In the genomic region with DNA sequence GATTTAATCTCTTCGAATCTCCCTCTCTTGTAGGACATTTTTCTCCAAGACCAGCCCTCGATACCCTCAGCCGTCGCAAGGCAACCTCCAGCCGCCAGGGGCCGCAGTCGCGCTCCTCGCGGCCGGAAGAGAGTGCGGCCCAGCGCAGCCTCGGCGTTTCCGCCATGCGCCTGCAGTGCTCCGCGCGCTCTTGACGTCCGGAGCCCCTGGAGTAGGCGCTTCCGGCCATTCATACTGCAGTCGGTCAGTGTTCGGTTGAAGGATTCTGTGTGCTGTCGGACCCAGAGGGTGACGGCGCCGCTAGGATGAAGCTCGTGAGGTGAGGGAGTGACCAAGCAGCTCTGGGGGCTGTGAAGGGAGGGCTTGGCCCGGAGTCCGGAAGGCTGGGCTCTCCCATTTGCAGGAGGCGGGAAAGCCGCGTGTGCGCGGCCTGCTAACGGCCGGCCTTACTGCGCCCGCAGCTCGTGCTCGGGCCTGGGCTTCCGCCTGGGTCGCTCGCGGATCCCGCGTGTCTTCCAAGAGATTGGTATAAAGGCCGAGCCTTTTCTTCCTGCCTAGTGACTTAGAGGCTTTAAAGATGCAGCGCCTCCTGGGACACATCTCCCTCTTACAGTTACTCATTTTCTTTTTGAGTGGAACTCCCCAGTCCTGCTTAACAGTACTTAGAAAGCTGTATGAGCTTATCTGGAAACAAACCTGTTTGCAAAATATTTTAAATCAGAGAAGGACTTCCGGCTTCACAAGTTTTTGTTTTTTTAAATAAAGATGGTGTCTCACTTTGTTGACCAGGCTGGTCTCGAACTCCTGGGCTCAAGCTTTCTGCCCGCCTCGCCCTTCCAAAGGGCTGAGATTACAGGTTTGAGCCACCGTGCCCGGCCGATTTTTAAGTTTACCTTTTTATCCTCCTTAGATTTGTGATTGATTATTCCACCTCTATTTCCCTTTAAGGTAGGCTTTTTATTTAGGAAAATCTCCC, we compare ENCODE assay signal across 8 cellular contexts. TPM values are rescaled to one million over a fixed set of nuclear protein-coding genes. Genes with fewer than 3 reads are reported as not detected.
DNase-seq lines count a peak whose midpoint lies in the region; ATAC-seq, FAIRE-seq and TF ChIP-seq lines count a peak whose summit lies in the region.

A gene (plus strand): TSS at position 190 of the 976 bp plus-strand sequence. CDS start 116 bp downstream, at position 306.

- 0 out of 4 replicates have a peak, but pooled peaks of 1 of the 2 experiments have one; percentile 53 for TF ChIP-seq EP300 in HepG2 (IDR thresholded peaks at IDR 0.05; ENCODE audit: low read depth in 2 of 2, low read length in 2 of 2)
- TF ChIP-seq EP300 in HepG2 (CRISPR knock-in tag; IDR thresholded peaks at IDR 0.05; ENCODE audit: borderline replicate concordance) = peak; percentile 57

- H3K9me3 Mint-ChIP-seq in CD4-positive, CD25-positive, alpha-beta regulatory T cell = no peaks in the 10 kb centered on the region

- POLR2A ChIA-PET in HepG2 (lab: Yijun Ruan, JAX) = interaction anchor here (0.7 to 4.6 kb wide), 8 partner anchors 9 to 503 kb away, joined by 3 to 57 read pairs (median 4); a partner anchor contains a TSS

- under 1% methylated on average over 12 of the region's 59 CpGs for WGBS in HepG2 (ENCODE audit: low lambda C conversion rate)

- peak within 1 kb of the TSS; percentile 98 to 99 (median 98) for H3K27ac Mint-ChIP-seq in CD4-positive, CD25-positive, alpha-beta regulatory T cell

- no peaks in the 10 kb centered on the region for H3K27me3 Mint-ChIP-seq in CD4-positive, CD25-positive, alpha-beta regulatory T cell

- peak within 1 kb of the TSS; percentile 96 for H3K4me3 ChIP-seq in CD4-positive, CD25-positive, alpha-beta regulatory T cell (ENCODE audit: low read depth, low read length)
- H3K4me3 ChIP-seq in HepG2 (replicated peaks in 1 of 3; ENCODE audit: insufficient read depth in 1 of 3, low read depth in 2 of 3, low read length in 3 of 3) = peak within 1 kb of the TSS; percentile 67 to 84 (median 81)

- peak; percentile 100 for ATAC-seq in CD4-positive, CD25-positive, alpha-beta regulatory T cell (ENCODE audit: low read depth in 2 of 2)
- ATAC-seq in GM19372 (IDR thresholded peaks at IDR 0.05; ENCODE audit: low read depth, unreplicated experiment) = peak; percentile 99
- ATAC-seq in HG03558 (IDR thresholded peaks at IDR 0.05; ENCODE audit: extremely low read depth, unreplicated experiment) = peak; percentile 91
- peak; percentile 99 for ATAC-seq in HepG2

- H3K79me2 ChIP-seq in HepG2 (ENCODE audit: insufficient read depth, low read length) = peaks cover 49% of the 10 kb centered on the region

- peaks cover 8% of the 10 kb centered on the region for H4K20me1 ChIP-seq in HepG2 (ENCODE audit: insufficient read depth, low read length)

- CTCF ChIA-PET in HepG2 (lab: Yijun Ruan, JAX; ENCODE audit: low intra/inter-chr PET ratio, low total read pairs) = interaction anchor here (1.7 kb wide), 1 partner anchor 12 kb away, joined by 12 read pairs; a partner anchor contains a TSS

- peak; percentile 77 to 95 (median 85) for DNase-seq in CD4-positive, CD25-positive, alpha-beta regulatory T cell
- DNase-seq in NCI-H748 (lab: John Stamatoyannopoulos, UW; ENCODE audit: unreplicated experiment) (peak; percentile 96), dermis blood vessel endothelial cell (peak; percentile 96), HepG2 (ENCODE audit: low spot score) (peak; percentile 86)
- DNase-seq in activated CD4-positive, alpha-beta T cell treated with anti-CD3 and anti-CD28 coated beads, Interleukin-2, amount 50 U/mL, for 24 hours (ENCODE audit: low read depth in 1 of 2, low spot score in 1 of 2) = peak; percentile 79 to 83
- DNase-seq in stimulated activated CD4-positive, alpha-beta T cell treated with anti-CD3 and anti-CD28 coated beads, Interleukin-4, amount 100 ng/mL, for 1 hour = peak; percentile 89

- intact Hi-C loops in HepG2 (cut with micrococcal nuclease; ENCODE audit: unreplicated experiment) = loop anchor here (5.0 kb wide), 2 partner anchors 90 to 130 kb away; a partner anchor contains a TSS

- in situ Hi-C loops in HepG2 (cut with HindIII; ENCODE audit: extremely low pct_ligation_motif_present, low pct_unique_long_range_greater_than_20kb) = no loop called here

- peaks cover 4% of the 10 kb centered on the region for H3K36me3 ChIP-seq in CD4-positive, CD25-positive, alpha-beta regulatory T cell (ENCODE audit: control insufficient read depth, insufficient read depth, low read length)
- H3K36me3 ChIP-seq in HepG2 (replicated peaks in 1 of 2; ENCODE audit: control insufficient read depth in 1 of 2, insufficient read depth in 2 of 2, low read length in 2 of 2) = peaks cover 0 to 11% of the 10 kb centered on the region in 2 experiments; a peak in 2 of 5 replicates

- peak within 1 kb of the TSS; percentile 94 for H3K9ac ChIP-seq in HepG2 (ENCODE audit: insufficient read depth, low read depth, low read length)

- TSS peak; percentile 84 for BruUV-seq in HepG2 (replicated peaks; lab: Mats Ljungman, UMichigan)

- peaks cover 26% of the 10 kb centered on the region for H3K4me1 ChIP-seq in CD4-positive, CD25-positive, alpha-beta regulatory T cell (ENCODE audit: control insufficient read depth, insufficient read depth, low read length, poor library complexity, severe bottlenecking)
- H3K4me1 ChIP-seq in HepG2 (ENCODE audit: insufficient read depth, low read length) = peaks cover 32% of the 10 kb centered on the region

- H3K9me3 ChIP-seq in CD4-positive, CD25-positive, alpha-beta regulatory T cell (ENCODE audit: control insufficient read depth in 2 of 2, low read length in 2 of 2) = no peaks in the 10 kb centered on the region
- H3K9me3 ChIP-seq in HepG2 (ENCODE audit: low read length) = no peaks in the 10 kb centered on the region

- peaks cover 2% of the 10 kb centered on the region for H3K27me3 ChIP-seq in CD4-positive, CD25-positive, alpha-beta regulatory T cell (ENCODE audit: control insufficient read depth, insufficient read depth, low read length)
- no peaks in the 10 kb centered on the region; a peak in 1 of 5 replicates for H3K27me3 ChIP-seq in HepG2 (ENCODE audit: control insufficient read depth in 1 of 2, insufficient read depth in 2 of 2, low read length in 2 of 2)

- peaks cover 9% of the 10 kb centered on the region for H3K36me3 Mint-ChIP-seq in CD4-positive, CD25-positive, alpha-beta regulatory T cell

- peak within 1 kb of the TSS; percentile 90 for H2AFZ ChIP-seq in HepG2 (ENCODE audit: low read length)

- TF ChIP-seq CTCF in HepG2 (CRISPR knock-in tag; IDR thresholded peaks at IDR 0.05) = peak; percentile 99

- peaks cover 12 to 51% (median 32%) of the 10 kb centered on the region in 4 donors for H3K4me1 Mint-ChIP-seq in CD4-positive, CD25-positive, alpha-beta regulatory T cell

- peak within 1 kb of the TSS; percentile 77 for H3K4me2 ChIP-seq in HepG2 (ENCODE audit: low read depth, low read length)

- TF ChIP-seq RAD21 in HepG2 (CRISPR knock-in tag; IDR thresholded peaks at IDR 0.05) = peak; percentile 64

- peak within 1 kb of the TSS; percentile 97 to 99 (median 99) for H3K4me3 Mint-ChIP-seq in CD4-positive, CD25-positive, alpha-beta regulatory T cell

- TF ChIP-seq POLR2A in HepG2 (IDR thresholded peaks at IDR 0.05; ENCODE audit: insufficient read depth in 1 of 2, low read depth in 2 of 2, low read length in 2 of 2) = peak; percentile 89 to 90

- FAIRE-seq in HepG2 (lab: Jason Lieb, UNC) = peak; percentile 56

- peak within 1 kb of the TSS; percentile 93 for H3K27ac ChIP-seq in CD4-positive, CD25-positive, alpha-beta regulatory T cell (ENCODE audit: insufficient read depth, low read length, poor library complexity, severe bottlenecking)
- peak within 1 kb of the TSS; percentile 93 for H3K27ac ChIP-seq in HepG2 (ENCODE audit: extremely low read length, insufficient read depth, low read length)

TF ChIP-seq in HepG2, 621 proteins besides CTCF, POLR2A, EP300 and RAD21 (continues in another document):
- peak; percentile 23; the same call in 1 of the 2 replicates for TF ChIP-seq SMC3 (IDR thresholded peaks at IDR 0.05; ENCODE audit: low read length)
- no peak for TF ChIP-seq PRPF4 (IDR thresholded peaks at IDR 0.05; ENCODE audit: low read depth, low read length, poor library complexity, severe bottlenecking)
- TF ChIP-seq IKZF1 (IDR thresholded peaks at IDR 0.05) = no peak

RNA-seq across cellular contexts. Expression of the gene that starts here (rescaled TPM):
- total RNA-seq in CD4-positive, CD25-positive, alpha-beta regulatory T cell = 31.4 TPM
- polyA plus RNA-seq in CD4-positive, CD25-positive, alpha-beta regulatory T cell = 100 to 1,000 TPM in 1 of 4 donors, 10 to 100 TPM in 3; 87.7 to 109 (median 92.7) TPM
- total RNA-seq in dermis blood vessel endothelial cell (13.6 and 24.2 TPM in 2 replicates), HepG2 (2016; rRNA removed; fragmentation: Illumina TruSeq; extraction: Trizol) (275 and 478 TPM in 2 replicates)
- 75.0 and 77.2 TPM in 2 replicates for total RNA-seq in HepG2 (2016; cell fraction: cytosol; rRNA removed; fragmentation: Illumina TruSeq; extraction: Trizol; ENCODE audit: low read depth)
- total RNA-seq in HepG2 (2016; cell fraction: insoluble cytoplasmic fraction; rRNA removed; fragmentation: Illumina TruSeq; extraction: Trizol) = 293 and 452 TPM in 2 replicates
- 98.7 and 110 TPM in 2 replicates for total RNA-seq in HepG2 (2016; cell fraction: membrane; rRNA removed; fragmentation: Illumina TruSeq; extraction: Trizol)
- total RNA-seq in HepG2 (2016; cell fraction: nucleus; rRNA removed; fragmentation: Illumina TruSeq; extraction: Trizol) = 70.8 and 90.9 TPM in 2 replicates
- polyA plus RNA-seq in HepG2 (2011; rRNA removed) = 17.4 and 22.7 TPM in 2 replicates
- 24.5 and 28.2 TPM in 2 replicates for polyA plus RNA-seq in HepG2 (2011; cell fraction: cytosol; rRNA removed)
- polyA plus RNA-seq in HepG2 (2011; cell fraction: nucleus; rRNA removed) = 3.1 and 5.0 TPM in 2 replicates
- polyA plus RNA-seq in HepG2 (2012) = 41.5 and 106 TPM in 2 replicates
- 98.5 and 112 TPM in 2 replicates for polyA plus RNA-seq in HepG2 (2016; cell fraction: cytosol; fragmentation: Illumina TruSeq; extraction: Trizol; ENCODE audit: low read depth)
- polyA plus RNA-seq in HepG2 (2016; cell fraction: insoluble cytoplasmic fraction; fragmentation: Illumina TruSeq; extraction: Trizol; ENCODE audit: low read depth) = 533 and 571 TPM in 2 replicates
- 113 and 128 TPM in 2 replicates for polyA plus RNA-seq in HepG2 (2016; cell fraction: membrane; fragmentation: Illumina TruSeq; extraction: Trizol; ENCODE audit: low read depth)
- 170 and 177 TPM in 2 replicates for polyA plus RNA-seq in HepG2 (2016; cell fraction: nucleus; fragmentation: Illumina TruSeq; extraction: Trizol; ENCODE audit: insufficient read depth, low read depth)
- polyA minus RNA-seq in HepG2 (2011; rRNA and poly(A)+ RNA removed; ENCODE audit: low replicate concordance) = 6.0 and 34.0 TPM in 2 replicates
- polyA minus RNA-seq in HepG2 (2011; cell fraction: cytosol; rRNA and poly(A)+ RNA removed) = 23.1 and 40.4 TPM in 2 replicates
- polyA minus RNA-seq in HepG2 (2011; cell fraction: nucleus; rRNA and poly(A)+ RNA removed) = 22.6 and 28.1 TPM in 2 replicates

Comparison
In these comparisons a context has a peak if more than half of its experiments do, and no peak if none do; other contexts are left out.
1. Peak in every context shown above with its lines: DNase-seq, ATAC-seq, H3K4me3 ChIP-seq and H3K27ac ChIP-seq.